9 cellular contexts compared by ENCODE assay signal in genomic region chr1:40059292-40059959, GRCh38. TPM values are rescaled to one million over a fixed set of nuclear protein-coding genes. Genes with fewer than 3 reads are reported as not detected.
DNase-seq lines count a peak whose midpoint lies in the region; ATAC-seq and TF ChIP-seq lines count a peak whose summit lies in the region.
"Had no signal": no experiment of that assay in that cellular context is flagged by ENCODE, and none has a peak within 500 bp of the region (broad histone marks: within the 10 kb centered on the region; RNA-seq: fewer than 3 reads in every experiment).

No MANE protein-coding gene starts in this region.

- peak; percentile 33 for DNase-seq in activated CD4-positive, alpha-beta T cell treated with anti-CD3 and anti-CD28 coated beads, Interleukin-2, amount 10 ng/mL, durations not matched to agents 7 days and 5 days
- no peak for DNase-seq in activated CD4-positive, alpha-beta T cell treated with anti-CD3 and anti-CD28 coated beads, Interleukin-2, amount 50 U/mL, for 4 hours
- DNase-seq in NCI-H146 treated with DMSO at 0.1 percent for 48 hours (lab: John Stamatoyannopoulos, UW; ENCODE audit: unreplicated experiment) (peak; percentile 15), brain microvascular endothelial cell (no peak), left lung (no peak), COLO668 (lab: John Stamatoyannopoulos, UW; ENCODE audit: unreplicated experiment) (no peak)

- in situ Hi-C loops in brain microvascular endothelial cell (cut with HindIII; ENCODE audit: low pct_ligation_motif_present, low sequenced_read_pairs), result no loop called here

- peaks cover 2% of the 10 kb centered on the region for H3K9me3 Mint-ChIP-seq in activated CD4-positive, alpha-beta T cell treated with anti-CD3 and anti-CD28 coated beads, Interleukin-2, amount 10 ng/mL, durations not matched to agents 7 days and 5 days

- H3K27ac ChIP-seq in brain microvascular endothelial cell, result peak overlapping the region; percentile 4
- peak overlapping the region; percentile 69 to 86 for H3K27ac ChIP-seq in left lung
- H3K27ac ChIP-seq: C4-2B had no signal

- peaks cover 23 to 99% of the 10 kb centered on the region in 2 donors for H3K4me1 ChIP-seq in left lung

- H3K36me3 ChIP-seq in brain microvascular endothelial cell (replicated peaks) (peaks cover 64% of the 10 kb centered on the region), left lung (peaks cover 0 to 54% of the 10 kb centered on the region in 2 donors)

- no peaks in the 10 kb centered on the region for H3K9me3 ChIP-seq in left lung

- H3K27me3 ChIP-seq in brain microvascular endothelial cell (replicated peaks) (no peaks in the 10 kb centered on the region), left lung (no peaks in the 10 kb centered on the region)

- H3K27ac Mint-ChIP-seq in activated CD4-positive, alpha-beta T cell treated with anti-CD3 and anti-CD28 coated beads, Interleukin-2, amount 10 ng/mL, durations not matched to agents 7 days and 5 days, result peak overlapping the region; percentile 93

- intact Hi-C loops in left lung (cut with DNase I), result no loop called here

- CTCF ChIA-PET in activated CD4-positive, alpha-beta T cell treated with anti-CD3 and anti-CD28 coated beads, Interleukin-2, amount 10 ng/mL, durations not matched to agents 7 days and 5 days (lab: Charles Lee), result interaction anchor here (0.9 to 2.5 kb wide), 4 partner anchors 12 to 93 kb away, joined by 3 to 5 read pairs (median 4); no protein-coding TSS in a partner anchor

- ATAC-seq in left lung (peak; percentile 80), HG03159 (IDR thresholded peaks at IDR 0.05; ENCODE audit: unreplicated experiment) (no peak), GM18858 (IDR thresholded peaks at IDR 0.05; ENCODE audit: unreplicated experiment) (no peak)

- peaks cover 86% of the 10 kb centered on the region for H3K4me1 Mint-ChIP-seq in activated CD4-positive, alpha-beta T cell treated with anti-CD3 and anti-CD28 coated beads, Interleukin-2, amount 10 ng/mL, durations not matched to agents 7 days and 5 days

- H3K36me3 Mint-ChIP-seq in activated CD4-positive, alpha-beta T cell treated with anti-CD3 and anti-CD28 coated beads, Interleukin-2, amount 10 ng/mL, durations not matched to agents 7 days and 5 days (ENCODE audit: low read depth), result peaks cover 79% of the 10 kb centered on the region

- peak overlapping the region; percentile 57 for H3K4me3 Mint-ChIP-seq in activated CD4-positive, alpha-beta T cell treated with anti-CD3 and anti-CD28 coated beads, Interleukin-2, amount 10 ng/mL, durations not matched to agents 7 days and 5 days

- H3K27me3 Mint-ChIP-seq in activated CD4-positive, alpha-beta T cell treated with anti-CD3 and anti-CD28 coated beads, Interleukin-2, amount 10 ng/mL, durations not matched to agents 7 days and 5 days, result no peaks in the 10 kb centered on the region

- POLR2A ChIA-PET in activated CD4-positive, alpha-beta T cell treated with anti-CD3 and anti-CD28 coated beads, Interleukin-2, amount 10 ng/mL, durations not matched to agents 7 days and 5 days (lab: Charles Lee), result no interaction called here

- H3K4me3 ChIP-seq in brain microvascular endothelial cell (ENCODE audit: low read depth, low read length) (no peak overlapping the region), left lung (peak overlapping the region in 1 of 2 donors; percentile 25)

- peak; percentile 18 for TF ChIP-seq CTCF in brain microvascular endothelial cell (IDR thresholded peaks at IDR 0.05; ENCODE audit: low read depth, low read length, missing control alignments)
- TF ChIP-seq CTCF in left lung (IDR thresholded peaks at IDR 0.05), result no peak

RNA-seq across cellular contexts. Expression of gene CAP1, which starts 18.9 kb away (rescaled TPM):
- 100 to 1,000 TPM; 740 to 752 TPM for total RNA-seq in activated CD4-positive, alpha-beta T cell treated with anti-CD3 and anti-CD28 coated beads, Interleukin-2, amount 10 ng/mL, durations not matched to agents 7 days and 5 days
- 100 to 1,000 TPM; 366 to 501 TPM for total RNA-seq in left lung

RNA-seq across cellular contexts. Expression of gene PPT1, which starts 37.6 kb away (rescaled TPM):
- 100 to 1,000 TPM in 1 of 2 experiments, 10 to 100 TPM in 1; 93.8 to 112 TPM for total RNA-seq in activated CD4-positive, alpha-beta T cell treated with anti-CD3 and anti-CD28 coated beads, Interleukin-2, amount 10 ng/mL, durations not matched to agents 7 days and 5 days
- total RNA-seq in left lung, result 100 to 1,000 TPM; 164 to 195 TPM

Comparison
In these comparisons a context has a peak if more than half of its experiments do, and no peak if none do; other contexts are left out.
1. DNase-seq: peak in activated CD4-positive, alpha-beta T cell treated with anti-CD3 and anti-CD28 coated beads, Interleukin-2, amount 10 ng/mL, durations not matched to agents 7 days and 5 days (single experiment) and NCI-H146 treated with DMSO at 0.1 percent for 48 hours (single experiment); none in activated CD4-positive, alpha-beta T cell treated with anti-CD3 and anti-CD28 coated beads, Interleukin-2, amount 50 U/mL, for 4 hours (0 of 2), brain microvascular endothelial cell (single experiment), left lung (0 of 2) and COLO668 (single experiment).